Comparison of ENCODE assay signal across 8 cellular contexts in the genomic region with DNA sequence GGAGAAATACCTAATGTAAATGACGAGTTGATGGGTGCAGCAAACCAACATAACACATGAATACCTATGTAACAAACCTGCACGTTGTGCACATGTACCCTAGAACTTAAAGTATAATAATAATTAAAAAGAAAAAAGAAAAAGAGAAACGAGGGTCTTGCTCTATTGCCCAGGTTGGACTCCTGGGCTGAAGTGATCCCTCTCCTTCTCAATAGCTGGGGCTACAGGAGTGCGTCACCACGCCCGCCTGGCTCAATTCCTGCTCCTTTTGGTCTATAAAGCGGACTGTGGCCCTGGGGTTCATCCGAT. TPM values are rescaled to one million over a fixed set of nuclear protein-coding genes. Genes with fewer than 3 reads are reported as not detected.
A peak's percentile ranks its signal among the peaks of the same experiment; 100 is the strongest.
DNase-seq lines count a peak whose midpoint lies in the region; ATAC-seq and TF ChIP-seq lines count a peak whose summit lies in the region.

No MANE protein-coding gene starts in this region.

- no peak for TF ChIP-seq CTCF in AG04450 (IDR thresholded peaks at IDR 0.05; ENCODE audit: low read depth, low read length)
- no peak for TF ChIP-seq CTCF in dorsolateral prefrontal cortex (IDR thresholded peaks at IDR 0.05 in 54 of 56, conservative IDR thresholded peaks at IDR 0.05 in 2 of 56; ENCODE audit: low read depth in 1 of 56, partially characterized antibody in 56 of 56)

- peaks cover 7% of the 10 kb centered on the region for H3K36me3 ChIP-seq in muscle layer of colon (ENCODE audit: insufficient read depth, low read length)

- intact Hi-C loops in dorsolateral prefrontal cortex (cut with DNase I): loop anchor here in 1 of 2 donors (2.0 kb wide), 1 partner anchor 53 kb away; no protein-coding TSS in a partner anchor

- no peaks in the 10 kb centered on the region for H3K9me3 ChIP-seq in AG04450 (ENCODE audit: control insufficient read depth, insufficient read depth, low read length)
- H3K9me3 ChIP-seq in muscle layer of colon (ENCODE audit: low read length): no peaks in the 10 kb centered on the region

- H3K27ac ChIP-seq in AG04450 (ENCODE audit: low read depth, low read length): peak overlapping the region; percentile 95
- H3K27ac ChIP-seq in dorsolateral prefrontal cortex: peak overlapping the region; percentile 80 to 100 (median 99)
- peak overlapping the region; percentile 93 for H3K27ac ChIP-seq in muscle layer of colon (ENCODE audit: low read depth, low read length)

- no peak for ATAC-seq in activated CD4-positive, CD25-positive, alpha-beta regulatory T cell treated with anti-CD3 and anti-CD28 coated beads, Interleukin-2, amount 50 U/mL, for 24 hours

- CTCF ChIA-PET in AG04450 (lab: Charles Lee): interaction anchor here (0.7 to 15.0 kb wide), 4 partner anchors 10 to 1064 kb away, joined by 3 to 711 read pairs (median 4); no protein-coding TSS in a partner anchor

- H3K9ac ChIP-seq in muscle layer of colon (ENCODE audit: low read length): peak overlapping the region; percentile 92

- peak overlapping the region; percentile 81 for H3K4me3 ChIP-seq in AG04450 (ENCODE audit: low read depth, low read length)
- peak overlapping the region; percentile 56 to 97 (median 87) for H3K4me3 ChIP-seq in dorsolateral prefrontal cortex
- H3K4me3 ChIP-seq in muscle layer of colon (ENCODE audit: low read depth in 1 of 2, low read length in 2 of 2): peak overlapping the region; percentile 87 to 96

- peaks cover 21% of the 10 kb centered on the region for H3K4me1 ChIP-seq in muscle layer of colon (ENCODE audit: insufficient read depth, low read length)

- no peak for DNase-seq in AG04450 (ENCODE audit: low read depth, low spot score)
- DNase-seq in M059J (ENCODE audit: low read depth): peak; percentile 87
- no peak for DNase-seq in dorsolateral prefrontal cortex
- DNase-seq in HPDE6-E6E7 (ENCODE audit: extremely low spot score): no peak
- no peak for DNase-seq in retina
- DNase-seq in DMS53 treated with DMSO at 0.1 percent for 48 hours (lab: John Stamatoyannopoulos, UW; ENCODE audit: unreplicated experiment): no peak

- POLR2A ChIA-PET in AG04450 (lab: Yijun Ruan, JAX): interaction anchor here (0.7 kb wide), 1 partner anchor 15 kb away, joined by 3 read pairs; no protein-coding TSS in a partner anchor

- H3K27me3 ChIP-seq in AG04450 (ENCODE audit: control insufficient read depth, insufficient read depth, low read length) (no peaks in the 10 kb centered on the region), dorsolateral prefrontal cortex (no peaks in the 10 kb centered on the region), muscle layer of colon (ENCODE audit: control insufficient read depth in 1 of 2, insufficient read depth in 2 of 2, low read length in 2 of 2) (no peaks in the 10 kb centered on the region)

RNA-seq across cellular contexts. Expression of a gene that starts 0.5 kb away (rescaled TPM):
- polyA plus RNA-seq in AG04450 (2011; rRNA removed): 40.5 and 55.9 TPM in 2 replicates
- polyA minus RNA-seq in AG04450 (2011; rRNA and poly(A)+ RNA removed): 17.3 and 20.6 TPM in 2 replicates
- total RNA-seq in M059J (2014; rRNA removed; shearing (Covaris generic)): 60.6 and 86.9 TPM in 2 replicates
- total RNA-seq in dorsolateral prefrontal cortex: 10 to 100 TPM; 20.4 to 52.7 (median 39.5) TPM

RNA-seq across cellular contexts. Expression of a gene that starts 35.0 kb away (rescaled TPM):
- polyA plus RNA-seq in AG04450 (2011; rRNA removed): not detected in 2 replicates
- not detected in 2 replicates for polyA minus RNA-seq in AG04450 (2011; rRNA and poly(A)+ RNA removed)
- not detected in 2 replicates for total RNA-seq in M059J (2014; rRNA removed; shearing (Covaris generic))
- total RNA-seq in dorsolateral prefrontal cortex: not detected

RNA-seq across cellular contexts. Expression of a gene that starts 50.4 kb away (rescaled TPM):
- polyA plus RNA-seq in AG04450 (2011; rRNA removed): 0.94 and 1.3 TPM in 2 replicates
- 0.64 and 1.9 TPM in 2 replicates for polyA minus RNA-seq in AG04450 (2011; rRNA and poly(A)+ RNA removed)
- total RNA-seq in M059J (2014; rRNA removed; shearing (Covaris generic)): 1.0 TPM in 1 of 2 replicates, not detected in the other
- 10 to 100 TPM; 14.1 to 49.0 (median 26.6) TPM for total RNA-seq in dorsolateral prefrontal cortex

RNA-seq across cellular contexts. Expression of a gene that starts 58.5 kb away (rescaled TPM):
- polyA plus RNA-seq in AG04450 (2011; rRNA removed): 0.19 TPM in 1 of 2 replicates, not detected in the other
- polyA minus RNA-seq in AG04450 (2011; rRNA and poly(A)+ RNA removed): not detected in 2 replicates
- 0.22 TPM in 1 of 2 replicates, not detected in the other for total RNA-seq in M059J (2014; rRNA removed; shearing (Covaris generic))
- 1 to 10 TPM in 19 of 120 experiments, under 1 TPM in 46, not detected in 55; 0.41 to 1.7 (median 0.86) TPM for total RNA-seq in dorsolateral prefrontal cortex
